ENCODE assay signal across 1 cellular context in the genomic region with DNA sequence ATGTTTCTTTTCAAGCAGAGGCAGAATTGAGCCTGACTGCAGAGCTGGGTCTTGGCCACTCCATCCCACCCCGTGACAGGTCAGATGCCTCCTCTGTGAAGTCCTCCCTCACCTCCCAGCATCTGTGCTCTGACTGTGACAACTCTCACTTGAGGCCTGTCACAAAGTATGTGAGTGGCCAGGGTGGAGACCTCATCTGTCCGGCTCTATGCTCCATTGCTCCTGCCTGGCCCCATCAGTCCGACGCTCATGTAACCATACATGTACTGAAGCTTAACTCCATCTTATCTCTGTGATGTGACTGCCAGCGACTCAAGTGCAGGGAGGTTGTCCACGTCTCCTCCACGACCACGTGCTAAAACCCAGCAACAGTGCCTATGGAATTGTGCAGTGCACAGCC.
TF ChIP-seq lines count a peak whose summit lies in the region.

No MANE protein-coding gene starts in this region.

TF ChIP-seq in HCT116, 20 proteins besides CTCF, POLR2A, EP300 and RAD21 (continued from another document):
- TF ChIP-seq, protein P1, sequence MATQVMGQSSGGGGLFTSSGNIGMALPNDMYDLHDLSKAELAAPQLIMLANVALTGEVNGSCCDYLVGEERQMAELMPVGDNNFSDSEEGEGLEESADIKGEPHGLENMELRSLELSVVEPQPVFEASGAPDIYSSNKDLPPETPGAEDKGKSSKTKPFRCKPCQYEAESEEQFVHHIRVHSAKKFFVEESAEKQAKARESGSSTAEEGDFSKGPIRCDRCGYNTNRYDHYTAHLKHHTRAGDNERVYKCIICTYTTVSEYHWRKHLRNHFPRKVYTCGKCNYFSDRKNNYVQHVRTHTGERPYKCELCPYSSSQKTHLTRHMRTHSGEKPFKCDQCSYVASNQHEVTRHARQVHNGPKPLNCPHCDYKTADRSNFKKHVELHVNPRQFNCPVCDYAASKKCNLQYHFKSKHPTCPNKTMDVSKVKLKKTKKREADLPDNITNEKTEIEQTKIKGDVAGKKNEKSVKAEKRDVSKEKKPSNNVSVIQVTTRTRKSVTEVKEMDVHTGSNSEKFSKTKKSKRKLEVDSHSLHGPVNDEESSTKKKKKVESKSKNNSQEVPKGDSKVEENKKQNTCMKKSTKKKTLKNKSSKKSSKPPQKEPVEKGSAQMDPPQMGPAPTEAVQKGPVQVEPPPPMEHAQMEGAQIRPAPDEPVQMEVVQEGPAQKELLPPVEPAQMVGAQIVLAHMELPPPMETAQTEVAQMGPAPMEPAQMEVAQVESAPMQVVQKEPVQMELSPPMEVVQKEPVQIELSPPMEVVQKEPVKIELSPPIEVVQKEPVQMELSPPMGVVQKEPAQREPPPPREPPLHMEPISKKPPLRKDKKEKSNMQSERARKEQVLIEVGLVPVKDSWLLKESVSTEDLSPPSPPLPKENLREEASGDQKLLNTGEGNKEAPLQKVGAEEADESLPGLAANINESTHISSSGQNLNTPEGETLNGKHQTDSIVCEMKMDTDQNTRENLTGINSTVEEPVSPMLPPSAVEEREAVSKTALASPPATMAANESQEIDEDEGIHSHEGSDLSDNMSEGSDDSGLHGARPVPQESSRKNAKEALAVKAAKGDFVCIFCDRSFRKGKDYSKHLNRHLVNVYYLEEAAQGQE (IDR thresholded peaks at IDR 0.05; ENCODE audit: low read depth): no peak
- TF ChIP-seq SRF (IDR thresholded peaks at IDR 0.05; ENCODE audit: low read depth): no peak
- TF ChIP-seq CBX3 (IDR thresholded peaks at IDR 0.05; ENCODE audit: low read depth): no peak
- TF ChIP-seq JUND (IDR thresholded peaks at IDR 0.05): no peak
- TF ChIP-seq, protein P2, sequence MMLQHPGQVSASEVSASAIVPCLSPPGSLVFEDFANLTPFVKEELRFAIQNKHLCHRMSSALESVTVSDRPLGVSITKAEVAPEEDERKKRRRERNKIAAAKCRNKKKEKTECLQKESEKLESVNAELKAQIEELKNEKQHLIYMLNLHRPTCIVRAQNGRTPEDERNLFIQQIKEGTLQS (IDR thresholded peaks at IDR 0.05): no peak
- no peak for TF ChIP-seq ELF1 (IDR thresholded peaks at IDR 0.05; ENCODE audit: borderline replicate concordance, low read depth)
